ENCODE assay signal across 13 cellular contexts in genomic region chr20:19943021-19943659, GRCh38.
DNase-seq lines count a peak whose midpoint lies in the region; TF ChIP-seq lines count a peak whose summit lies in the region.
"Had no signal": no experiment of that assay in that cellular context is flagged by ENCODE, and none has a peak within 500 bp of the region (broad histone marks: within the 10 kb centered on the region; RNA-seq: fewer than 3 reads in every experiment).

No MANE protein-coding gene starts in this region.

- DNase-seq in NOMO-1 treated with dmso at 0.1 percent for 144 hours (lab: John Stamatoyannopoulos, UW; ENCODE audit: unreplicated experiment) (peak; percentile 49), midbrain (lab: John Stamatoyannopoulos, UW) (peak; percentile 70), tibial artery (no peak), NCI-H1417 (lab: John Stamatoyannopoulos, UW) (no peak), NCI-H2227 treated with DMSO at 0.1 percent for 48 hours (lab: John Stamatoyannopoulos, UW) (no peak)
- DNase-seq in stimulated activated naive CD4-positive, alpha-beta T cell treated with Interleukin-2 at 50 U/mL for 16 hours (lab: John Stamatoyannopoulos, UW), result no peak
- DNase-seq in T-helper 2 cell treated with Interferon-gamma antibody and Interleukin-4, amounts not matched to agents 5 μg/mL and 100 μg/mL, for 36 hours (ENCODE audit: low spot score), result no peak
- DNase-seq: DMS 273 treated with DMSO at 0.1 percent for 48 hours, IMR-90, left colon, NCI-H446, SW 1271 had no signal

- no peak for TF ChIP-seq CTCF in tibial artery (IDR thresholded peaks at IDR 0.05)

- no peaks in the 10 kb centered on the region for H3K36me3 Mint-ChIP-seq in T-helper 2 cell treated with Interferon-gamma antibody and Interleukin-4, amounts not matched to agents 5 μg/mL and 100 μg/mL, for 36 hours (ENCODE audit: low read depth)

- peaks cover 20% of the 10 kb centered on the region for H3K27me3 Mint-ChIP-seq in T-helper 2 cell treated with Interferon-gamma antibody and Interleukin-4, amounts not matched to agents 5 μg/mL and 100 μg/mL, for 36 hours (ENCODE audit: low read depth)

- H3K4me1 ChIP-seq in tibial artery, result peaks cover 0 to 41% (median 26%) of the 10 kb centered on the region in 4 donors

- H3K9me3 ChIP-seq in tibial artery, result no peaks in the 10 kb centered on the region

- H3K4me1 Mint-ChIP-seq in T-helper 2 cell treated with Interferon-gamma antibody and Interleukin-4, amounts not matched to agents 5 μg/mL and 100 μg/mL, for 36 hours (ENCODE audit: low read depth), result no peaks in the 10 kb centered on the region

- intact Hi-C loops in tibial artery (cut with DNase I; ENCODE audit: low total_unique reads), result no loop called here

- no peaks in the 10 kb centered on the region for H3K9me3 Mint-ChIP-seq in T-helper 2 cell treated with Interferon-gamma antibody and Interleukin-4, amounts not matched to agents 5 μg/mL and 100 μg/mL, for 36 hours

- H3K27ac ChIP-seq in cingulate gyrus (ENCODE audit: low read depth, low read length) (peak overlapping the region; percentile 83), tibial artery (peak overlapping the region; percentile 30 to 45)

- peaks cover 0 to 18% (median 17%) of the 10 kb centered on the region in 3 donors for H3K36me3 ChIP-seq in tibial artery

- H3K4me3 ChIP-seq in tibial artery, result no peak overlapping the region

- H3K27me3 ChIP-seq in tibial artery, result no peaks in the 10 kb centered on the region

- H3K27ac Mint-ChIP-seq in T-helper 2 cell treated with Interferon-gamma antibody and Interleukin-4, amounts not matched to agents 5 μg/mL and 100 μg/mL, for 36 hours, result no peak overlapping the region

- no peak overlapping the region for H3K4me3 Mint-ChIP-seq in T-helper 2 cell treated with Interferon-gamma antibody and Interleukin-4, amounts not matched to agents 5 μg/mL and 100 μg/mL, for 36 hours

Comparison
In these comparisons a context has a peak if more than half of its experiments do, and no peak if none do; other contexts are left out.
1. DNase-seq: peak in NOMO-1 treated with dmso at 0.1 percent for 144 hours (single experiment) and midbrain (single experiment); none in tibial artery (0 of 2), NCI-H1417 (0 of 3), stimulated activated naive CD4-positive, alpha-beta T cell treated with Interleukin-2 at 50 U/mL for 16 hours (single experiment), NCI-H2227 treated with DMSO at 0.1 percent for 48 hours (single experiment) and T-helper 2 cell treated with Interferon-gamma antibody and Interleukin-4, amounts not matched to agents 5 μg/mL and 100 μg/mL, for 36 hours (single experiment).